ENCODE assay signal across 18 cellular contexts in the genomic region with DNA sequence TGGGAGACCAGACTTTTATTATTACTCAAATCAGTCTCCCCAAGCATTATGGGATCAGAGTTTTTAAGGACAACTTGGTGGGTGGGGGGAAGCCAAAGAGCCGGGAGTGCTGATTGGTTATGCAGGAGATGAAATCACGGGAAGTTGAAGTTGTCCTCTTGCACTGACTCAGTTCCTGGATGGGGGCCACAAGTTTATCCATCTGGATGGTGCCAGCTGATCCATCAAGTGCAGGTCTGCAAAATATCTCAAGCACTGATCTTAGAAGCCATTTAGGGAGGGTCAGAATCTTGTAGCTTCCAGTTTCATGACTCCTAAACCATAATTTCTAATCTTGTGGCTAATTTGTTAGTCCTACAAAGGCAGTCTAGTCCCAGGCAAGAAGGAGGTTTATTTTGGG. TPM values are rescaled to one million over a fixed set of nuclear protein-coding genes. Genes with fewer than 3 reads are reported as not detected.
A peak's percentile ranks its signal among the peaks of the same experiment; 100 is the strongest.
DNase-seq lines count a peak whose midpoint lies in the region; ATAC-seq, FAIRE-seq and TF ChIP-seq lines count a peak whose summit lies in the region.
"Had no signal": no experiment of that assay in that cellular context is flagged by ENCODE, and none has a peak within 500 bp of the region (broad histone marks: within the 10 kb centered on the region; RNA-seq: fewer than 3 reads in every experiment).

No MANE protein-coding gene starts in this region.

- no peaks in the 10 kb centered on the region for H3K79me2 ChIP-seq in endothelial cell of umbilical vein (ENCODE audit: control insufficient read depth, insufficient read depth, low read length)

- POLR2A ChIA-PET in MCF 10A (lab: Yijun Ruan, JAX) = no interaction called here
- POLR2A ChIA-PET in endothelial cell of umbilical vein (lab: Charles Lee) = no interaction called here

- DNase-seq in MCF 10A (ENCODE audit: unreplicated experiment) (peak; percentile 25), breast epithelium (ENCODE audit: low spot score in 2 of 2) (no peak), NCI-H446 treated with DMSO at 0.1 percent for 48 hours (lab: John Stamatoyannopoulos, UW) (peak; percentile 9), endothelial cell of umbilical vein (ENCODE audit: low read depth, low spot score) (no peak), lower leg skin (ENCODE audit: low spot score in 2 of 2) (no peak)
- DNase-seq: CD4-positive, CD25-positive, alpha-beta regulatory T cell; Kasumi-1; MV-4-11; NCI-H1436; NCI-H2081; NCI-H526 treated with DMSO at 0.1 percent for 48 hours; T-cell had no signal

- TF ChIP-seq CTCF in MCF 10A (IDR thresholded peaks at IDR 0.05; ENCODE audit: unreplicated experiment) (no peak), breast epithelium (IDR thresholded peaks at IDR 0.05) (no peak), endothelial cell of umbilical vein (IDR thresholded peaks at IDR 0.05; ENCODE audit: extremely low read depth in 1 of 2, insufficient read depth in 1 of 2, low read depth in 1 of 2, low read length in 2 of 2) (no peak), lower leg skin (IDR thresholded peaks at IDR 0.05) (no peak)

- BruUV-seq in MCF 10A (replicated peaks; lab: Mats Ljungman, UMichigan) = no TSS peak
- BruUV-seq in endothelial cell of umbilical vein (replicated peaks; lab: Mats Ljungman, UMichigan) = no TSS peak

- no peak overlapping the region for H3K4me3 Mint-ChIP-seq in MCF 10A (ENCODE audit: unreplicated experiment)
- H3K4me3 Mint-ChIP-seq: CD4-positive, CD25-positive, alpha-beta regulatory T cell; T-cell had no signal

- no peaks in the 10 kb centered on the region for H3K36me3 Mint-ChIP-seq in MCF 10A (ENCODE audit: insufficient read depth, unreplicated experiment)
- H3K36me3 Mint-ChIP-seq: CD4-positive, CD25-positive, alpha-beta regulatory T cell; T-cell had no signal

- TF ChIP-seq POLR2A in breast epithelium (IDR thresholded peaks at IDR 0.05) (no peak), endothelial cell of umbilical vein (IDR thresholded peaks at IDR 0.05; ENCODE audit: low read depth, low read length) (no peak), lower leg skin (IDR thresholded peaks at IDR 0.05) (no peak)

- no peak overlapping the region for H3K9ac ChIP-seq in endothelial cell of umbilical vein (replicated peaks; ENCODE audit: extremely low read depth, insufficient read depth, low read length)
- H3K9ac ChIP-seq in stomach smooth muscle (ENCODE audit: low read length in 2 of 2) = no peak overlapping the region

- H2AFZ ChIP-seq in endothelial cell of umbilical vein (ENCODE audit: low read depth, low read length) = no peak overlapping the region

- H3K9me1 ChIP-seq in endothelial cell of umbilical vein (replicated peaks; ENCODE audit: control insufficient read depth, extremely low read depth, insufficient read depth, low read length) = no peaks in the 10 kb centered on the region

- intact Hi-C loops in MCF 10A (cut with micrococcal nuclease) (no loop called here), breast epithelium (cut with DNase I; ENCODE audit: low total_unique reads) (no loop called here), endothelial cell of umbilical vein (cut with micrococcal nuclease) (loop anchor here (5.0 kb wide), 1 partner anchor 90 kb away; no protein-coding TSS in a partner anchor), lower leg skin (cut with DNase I; ENCODE audit: low total_unique reads) (no loop called here)

- H3K4me1 Mint-ChIP-seq in MCF 10A (ENCODE audit: insufficient read depth, unreplicated experiment) = no peaks in the 10 kb centered on the region
- H3K4me1 Mint-ChIP-seq: T-cell had no signal

- ATAC-seq in GM21390 (IDR thresholded peaks at IDR 0.05; ENCODE audit: unreplicated experiment) (no peak), HG03342 (IDR thresholded peaks at IDR 0.05; ENCODE audit: unreplicated experiment) (no peak)
- ATAC-seq: A549, T-cell had no signal

- H4K20me1 ChIP-seq in endothelial cell of umbilical vein (replicated peaks; ENCODE audit: control insufficient read depth, extremely low read depth, insufficient read depth, low read length) = no peaks in the 10 kb centered on the region

- WGBS in lower leg skin, 2 donors = 39 to 43% methylated on average over 2 of the region's 2 CpGs

- no peak for FAIRE-seq in endothelial cell of umbilical vein (lab: Jason Lieb, UNC)
- FAIRE-seq: A549 had no signal

- no peak overlapping the region for H3K27ac ChIP-seq in breast epithelium
- no peak overlapping the region for H3K27ac ChIP-seq in endothelial cell of umbilical vein (ENCODE audit: insufficient read depth, low read depth, low read length)
- peak overlapping the region; percentile 55 for H3K27ac ChIP-seq in stomach smooth muscle (ENCODE audit: low read length)
- H3K27ac ChIP-seq: A549 had no signal

- peaks cover 19% of the 10 kb centered on the region for H3K27me3 Mint-ChIP-seq in MCF 10A (ENCODE audit: insufficient read depth, unreplicated experiment)
- H3K27me3 Mint-ChIP-seq: CD4-positive, CD25-positive, alpha-beta regulatory T cell had no signal

- H3K4me3 ChIP-seq in breast epithelium (no peak overlapping the region), endothelial cell of umbilical vein (replicated peaks in 1 of 3; ENCODE audit: insufficient read depth in 1 of 3, low read depth in 1 of 3, low read length in 3 of 3) (no peak overlapping the region), stomach smooth muscle (ENCODE audit: low read length in 2 of 2) (peak overlapping the region in 1 of 2 donors; percentile 22), lower leg skin (ENCODE audit: low read depth, poor library complexity, severe bottlenecking) (no peak overlapping the region)
- H3K4me3 ChIP-seq: A549 had no signal

- dilution Hi-C loops in endothelial cell of umbilical vein (cut with MboI; ENCODE audit: extremely low pct_ligation_motif_present, low sequenced_read_pairs) = no loop called here

- no peaks in the 10 kb centered on the region for H3K9me3 Mint-ChIP-seq in MCF 10A (ENCODE audit: unreplicated experiment)
- H3K9me3 Mint-ChIP-seq: T-cell had no signal

- CTCF ChIA-PET in MCF 10A (lab: Yijun Ruan, JAX) (interaction anchor here (0.9 to 1.4 kb wide), 2 partner anchors 17 to 30 kb away, joined by 3 to 4 read pairs; no protein-coding TSS in a partner anchor), endothelial cell of umbilical vein (lab: Charles Lee) (no interaction called here)

- H3K4me2 ChIP-seq in endothelial cell of umbilical vein (ENCODE audit: insufficient read depth, low read length) = no peak overlapping the region
- H3K4me2 ChIP-seq: A549 had no signal

- H3K4me1 ChIP-seq in breast epithelium = no peaks in the 10 kb centered on the region
- no peaks in the 10 kb centered on the region for H3K4me1 ChIP-seq in endothelial cell of umbilical vein (ENCODE audit: control insufficient read depth, extremely low read depth, insufficient read depth, low read length)
- H3K4me1 ChIP-seq in stomach smooth muscle (ENCODE audit: control insufficient read depth, insufficient read depth, low read length) = peaks cover 29% of the 10 kb centered on the region
- H3K4me1 ChIP-seq: A549 had no signal

- H3K36me3 ChIP-seq in breast epithelium (no peaks in the 10 kb centered on the region), endothelial cell of umbilical vein (ENCODE audit: control insufficient read depth in 2 of 2, extremely low read depth in 1 of 2, insufficient read depth in 2 of 2, low read length in 2 of 2) (no peaks in the 10 kb centered on the region), stomach smooth muscle (ENCODE audit: control insufficient read depth in 2 of 2, insufficient read depth in 2 of 2, low read length in 2 of 2) (no peaks in the 10 kb centered on the region)

- H3K27ac Mint-ChIP-seq in MCF 10A (ENCODE audit: low read depth, unreplicated experiment) = no peak overlapping the region
- H3K27ac Mint-ChIP-seq: CD4-positive, CD25-positive, alpha-beta regulatory T cell; T-cell had no signal

- H3K27me3 ChIP-seq in breast epithelium = no peaks in the 10 kb centered on the region
- no peaks in the 10 kb centered on the region for H3K27me3 ChIP-seq in endothelial cell of umbilical vein (ENCODE audit: control insufficient read depth in 2 of 2, insufficient read depth in 2 of 2, low read length in 2 of 2)
- peaks cover 0 to 2% of the 10 kb centered on the region in 2 donors for H3K27me3 ChIP-seq in stomach smooth muscle (ENCODE audit: control insufficient read depth in 1 of 2, insufficient read depth in 2 of 2, low read length in 2 of 2)

- H3K9me3 ChIP-seq in breast epithelium (no peaks in the 10 kb centered on the region), endothelial cell of umbilical vein (replicated peaks; ENCODE audit: control insufficient read depth, insufficient read depth, low read length) (no peaks in the 10 kb centered on the region), stomach smooth muscle (ENCODE audit: control insufficient read depth in 2 of 2, low read length in 2 of 2) (no peaks in the 10 kb centered on the region)
- H3K9me3 ChIP-seq: A549 had no signal

TF ChIP-seq in endothelial cell of umbilical vein, 7 proteins besides CTCF, POLR2A, EP300 and RAD21:
- TF ChIP-seq GATA2 (IDR thresholded peaks at IDR 0.05; ENCODE audit: insufficient read depth, insufficient read length, low read depth, low read length) (peak; percentile 10), EZH2 (IDR thresholded peaks at IDR 0.05; ENCODE audit: borderline replicate concordance, low read depth, low read length, severe bottlenecking) (no peak)

RNA-seq across cellular contexts. Expression of a gene that starts 53.5 kb away (rescaled TPM):
- total RNA-seq in MCF 10A (2022) (not detected in 2 replicates), breast epithelium (not detected), endothelial cell of umbilical vein (not detected in 2 replicates), lower leg skin (10 to 100 TPM in 1 of 4 donors, 1 to 10 TPM in 3; 7.0 to 19.3 (median 8.4) TPM)
- polyA plus RNA-seq in endothelial cell of umbilical vein = not detected in 2 replicates
- not detected in 2 replicates for polyA plus RNA-seq in endothelial cell of umbilical vein (2011; cell fraction: cytosol; rRNA removed)
- not detected in 2 replicates for polyA plus RNA-seq in endothelial cell of umbilical vein (2011; cell fraction: nucleus; rRNA removed)
- not detected in 2 replicates for polyA plus RNA-seq in endothelial cell of umbilical vein (2012)
- not detected in 2 replicates for polyA minus RNA-seq in endothelial cell of umbilical vein
- polyA minus RNA-seq in endothelial cell of umbilical vein (2011; cell fraction: cytosol; rRNA and poly(A)+ RNA removed) = 1.3 TPM
- polyA minus RNA-seq in endothelial cell of umbilical vein (2011; cell fraction: nucleus; rRNA and poly(A)+ RNA removed) = not detected in 2 replicates
- total RNA-seq: CD4-positive, CD25-positive, alpha-beta regulatory T cell; OCI-LY7; SK-MEL-5; T-cell had no signal

Comparison
In these comparisons a context has a peak if more than half of its experiments do, and no peak if none do; other contexts are left out.
1. DNase-seq: peak in MCF 10A (single experiment) and NCI-H446 treated with DMSO at 0.1 percent for 48 hours (single experiment); none in breast epithelium (0 of 2), endothelial cell of umbilical vein (single experiment) and lower leg skin (0 of 2).